In the genomic region with DNA sequence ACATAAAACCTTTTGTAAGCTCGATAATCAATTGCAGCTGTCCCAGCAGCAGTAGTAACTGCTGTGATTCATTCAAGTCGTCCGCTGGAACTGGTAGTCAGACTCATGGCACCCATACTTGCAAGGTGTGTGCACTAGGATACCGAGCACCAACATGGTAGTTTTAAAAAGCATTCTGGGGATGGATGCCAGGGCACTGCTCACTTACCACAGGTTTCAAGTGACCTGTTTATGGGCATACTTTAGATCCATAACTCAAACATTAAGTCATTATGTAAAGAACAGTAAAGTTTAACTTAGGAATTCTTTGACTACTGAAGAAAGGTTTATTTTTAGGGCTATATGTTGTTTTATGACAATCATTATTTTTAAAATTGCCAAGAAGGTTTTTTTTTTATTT, we compare ENCODE assay signal across 33 cellular contexts.
"Had no signal": no experiment of that assay in that cellular context is flagged by ENCODE, and none has a peak within 500 bp of the region (broad histone marks: within the 10 kb centered on the region; RNA-seq: fewer than 3 reads in every experiment).

No MANE protein-coding gene starts in this region.

- H3K4me2 ChIP-seq: PC-9 had no signal

- H3K4me1 ChIP-seq: ascending aorta, SJCRH30 had no signal

- H2AFZ ChIP-seq: PC-9 had no signal

- H3K36me3 ChIP-seq: ascending aorta, cardiac muscle cell, SJCRH30, WERI-Rb-1 had no signal

- DNase-seq: activated CD4-positive, alpha-beta memory T cell treated with anti-CD3 and anti-CD28 coated beads, Interleukin-2, amount 10 ng/mL, durations not matched to agents 7 days and 5 days; activated CD4-positive, alpha-beta T cell treated with anti-CD3 and anti-CD28 coated beads for 1 hour; activated CD4-positive, alpha-beta T cell treated with anti-CD3 and anti-CD28 coated beads for 48 hours; activated CD4-positive, CD25-positive, alpha-beta regulatory T cell; activated effector memory CD4-positive, alpha-beta T cell treated with anti-CD3 and anti-CD28 coated beads, Interleukin-2, amount 50 U/mL, for 16 hours; activated naive CD4-positive, alpha-beta T cell; activated naive CD8-positive, alpha-beta T cell treated with anti-CD3 and anti-CD28 coated beads, Interleukin-2, amount 10 ng/mL, durations not matched to agents 7 days and 5 days; activated T-cell treated with anti-CD3 and anti-CD28 coated beads, Interleukin-2, amount 50 U/mL, for 1 hour; activated T-cell treated with anti-CD3 and anti-CD28 coated beads, Interleukin-2, amount 50 U/mL, for 72 hours; amygdala; Karpas-422; MM.1S; MV-4-11; NCI-H1092; NCI-H1436 treated with DMSO at 0.1 percent for 48 hours; NCI-H187; NCI-H2029 treated with DMSO at 0.1 percent for 48 hours; NCI-H2107; NCI-H2171; NCI-H510A; NCI-H526; NCI-H748 treated with DMSO at 0.1 percent for 48 hours; NK-92 treated with Interleukin-12 subunit alpha and Interleukin-12 subunit beta, amount 100 ng/mL, for 24 hours; PC-9; SHP77; SJCRH30; WERI-Rb-1 had no signal

- H3K4me3 Mint-ChIP-seq: activated CD4-positive, alpha-beta memory T cell treated with anti-CD3 and anti-CD28 coated beads, Interleukin-2, amount 10 ng/mL, durations not matched to agents 7 days and 5 days; activated naive CD4-positive, alpha-beta T cell treated with anti-CD3 and anti-CD28 coated beads, Interleukin-2, amount 50 U/mL, for 24 hours; activated naive CD8-positive, alpha-beta T cell treated with anti-CD3 and anti-CD28 coated beads, Interleukin-2, amount 10 ng/mL, durations not matched to agents 7 days and 5 days; activated T-cell treated with anti-CD3 and anti-CD28 coated beads, Interleukin-2, amount 50 U/mL, for 72 hours; activated T-helper 17 cell treated with anti-CD3 and anti-CD28 coated beads, Interleukin-2, amount 50 U/mL, for 72 hours; central memory CD8-positive, alpha-beta T cell had no signal

- H3K9me3 ChIP-seq: ascending aorta, SJCRH30 had no signal

- H3K27me3 ChIP-seq: ascending aorta, cardiac muscle cell, SJCRH30 had no signal

- H3K27me3 Mint-ChIP-seq: activated CD4-positive, alpha-beta memory T cell treated with anti-CD3 and anti-CD28 coated beads, Interleukin-2, amount 10 ng/mL, durations not matched to agents 7 days and 5 days; activated naive CD4-positive, alpha-beta T cell treated with anti-CD3 and anti-CD28 coated beads, Interleukin-2, amount 50 U/mL, for 24 hours; activated naive CD8-positive, alpha-beta T cell treated with anti-CD3 and anti-CD28 coated beads, Interleukin-2, amount 10 ng/mL, durations not matched to agents 7 days and 5 days; activated T-helper 17 cell treated with anti-CD3 and anti-CD28 coated beads, Interleukin-2, amount 50 U/mL, for 72 hours; central memory CD8-positive, alpha-beta T cell had no signal

- H3K27ac ChIP-seq: ascending aorta, cardiac muscle cell, PC-9, SJCRH30, SK-N-MC, WERI-Rb-1 had no signal

- H3K27ac Mint-ChIP-seq: activated CD4-positive, alpha-beta memory T cell treated with anti-CD3 and anti-CD28 coated beads, Interleukin-2, amount 10 ng/mL, durations not matched to agents 7 days and 5 days; activated naive CD4-positive, alpha-beta T cell treated with anti-CD3 and anti-CD28 coated beads, Interleukin-2, amount 50 U/mL, for 24 hours; activated naive CD8-positive, alpha-beta T cell treated with anti-CD3 and anti-CD28 coated beads, Interleukin-2, amount 10 ng/mL, durations not matched to agents 7 days and 5 days; activated T-cell treated with anti-CD3 and anti-CD28 coated beads, Interleukin-2, amount 50 U/mL, for 72 hours; activated T-helper 17 cell treated with anti-CD3 and anti-CD28 coated beads, Interleukin-2, amount 50 U/mL, for 72 hours had no signal

- H3K4me3 ChIP-seq: ascending aorta, cardiac muscle cell, PC-9, SJCRH30, SK-N-MC had no signal

- ATAC-seq: activated T-cell treated with anti-CD3 and anti-CD28 coated beads, Interleukin-2, amount 50 U/mL, for 72 hours; activated T-helper 17 cell treated with anti-CD3 and anti-CD28 coated beads, Interleukin-2, amount 50 U/mL, for 72 hours had no signal

- H3K36me3 Mint-ChIP-seq: activated naive CD4-positive, alpha-beta T cell treated with anti-CD3 and anti-CD28 coated beads, Interleukin-2, amount 50 U/mL, for 24 hours; activated naive CD8-positive, alpha-beta T cell treated with anti-CD3 and anti-CD28 coated beads, Interleukin-2, amount 10 ng/mL, durations not matched to agents 7 days and 5 days had no signal

- H3K4me1 Mint-ChIP-seq: activated CD4-positive, alpha-beta memory T cell treated with anti-CD3 and anti-CD28 coated beads, Interleukin-2, amount 10 ng/mL, durations not matched to agents 7 days and 5 days; activated naive CD4-positive, alpha-beta T cell treated with anti-CD3 and anti-CD28 coated beads, Interleukin-2, amount 50 U/mL, for 24 hours; activated naive CD8-positive, alpha-beta T cell treated with anti-CD3 and anti-CD28 coated beads, Interleukin-2, amount 10 ng/mL, durations not matched to agents 7 days and 5 days; activated T-helper 17 cell treated with anti-CD3 and anti-CD28 coated beads, Interleukin-2, amount 50 U/mL, for 72 hours; central memory CD8-positive, alpha-beta T cell had no signal
